Comparison of ENCODE assay signal across 9 cellular contexts in genomic region chr2:222722327-222722946, GRCh38.
DNase-seq lines count a peak whose midpoint lies in the region; ATAC-seq and TF ChIP-seq lines count a peak whose summit lies in the region.
"Had no signal": no experiment of that assay in that cellular context is flagged by ENCODE, and none has a peak within 500 bp of the region (broad histone marks: within the 10 kb centered on the region; RNA-seq: fewer than 3 reads in every experiment).

No MANE protein-coding gene starts in this region.

- in situ Hi-C loops in GM13977 (cut with MboI; ENCODE audit: low pct_unique_long_range_greater_than_20kb, low sequenced_read_pairs, unreplicated experiment), result no loop called here

- ATAC-seq in GM21529 (IDR thresholded peaks at IDR 0.05; ENCODE audit: unreplicated experiment), result peak; percentile 99
- ATAC-seq in HG03442 (IDR thresholded peaks at IDR 0.05; ENCODE audit: unreplicated experiment), result peak; percentile 99

- TF ChIP-seq CTCF in GM13977 (IDR thresholded peaks at IDR 0.05; ENCODE audit: extremely low read depth, insufficient read depth, missing control alignments), result no peak
- TF ChIP-seq CTCF in foreskin fibroblast (IDR thresholded peaks at IDR 0.05; ENCODE audit: low read depth, low read length), result no peak

- DNase-seq in GM13977 (ENCODE audit: low spot score), result peak; percentile 69
- DNase-seq in foreskin fibroblast, result peak; percentile 37 to 76
- no peak for DNase-seq in stimulated activated CD4-positive, alpha-beta T cell treated with anti-CD3 and anti-CD28 coated beads, Interleukin-4, amount 100 ng/mL, for 4 hours
- DNase-seq in effector CD4-positive, alpha-beta T cell, result no peak
- DNase-seq in NCI-H128 (lab: John Stamatoyannopoulos, UW; ENCODE audit: unreplicated experiment), result no peak
- DNase-seq in NCI-H1092 treated with DMSO at 0.1 percent for 48 hours (lab: John Stamatoyannopoulos, UW), result no peak
- DNase-seq: activated CD8-positive, alpha-beta memory T cell treated with anti-CD3 and anti-CD28 coated beads, Interleukin-2, amount 50 U/mL, for 48 hours had no signal

- H3K4me3 ChIP-seq in foreskin fibroblast (ENCODE audit: low read depth in 1 of 2, low read length in 2 of 2), result no peak overlapping the region

Comparison
In these comparisons a context has a peak if more than half of its experiments do, and no peak if none do; other contexts are left out.
1. DNase-seq: peak in GM13977 (single experiment) and foreskin fibroblast (2 of 2); none in stimulated activated CD4-positive, alpha-beta T cell treated with anti-CD3 and anti-CD28 coated beads, Interleukin-4, amount 100 ng/mL, for 4 hours (0 of 2), effector CD4-positive, alpha-beta T cell (single experiment), NCI-H128 (single experiment) and NCI-H1092 treated with DMSO at 0.1 percent for 48 hours (single experiment).